In the genomic region with DNA sequence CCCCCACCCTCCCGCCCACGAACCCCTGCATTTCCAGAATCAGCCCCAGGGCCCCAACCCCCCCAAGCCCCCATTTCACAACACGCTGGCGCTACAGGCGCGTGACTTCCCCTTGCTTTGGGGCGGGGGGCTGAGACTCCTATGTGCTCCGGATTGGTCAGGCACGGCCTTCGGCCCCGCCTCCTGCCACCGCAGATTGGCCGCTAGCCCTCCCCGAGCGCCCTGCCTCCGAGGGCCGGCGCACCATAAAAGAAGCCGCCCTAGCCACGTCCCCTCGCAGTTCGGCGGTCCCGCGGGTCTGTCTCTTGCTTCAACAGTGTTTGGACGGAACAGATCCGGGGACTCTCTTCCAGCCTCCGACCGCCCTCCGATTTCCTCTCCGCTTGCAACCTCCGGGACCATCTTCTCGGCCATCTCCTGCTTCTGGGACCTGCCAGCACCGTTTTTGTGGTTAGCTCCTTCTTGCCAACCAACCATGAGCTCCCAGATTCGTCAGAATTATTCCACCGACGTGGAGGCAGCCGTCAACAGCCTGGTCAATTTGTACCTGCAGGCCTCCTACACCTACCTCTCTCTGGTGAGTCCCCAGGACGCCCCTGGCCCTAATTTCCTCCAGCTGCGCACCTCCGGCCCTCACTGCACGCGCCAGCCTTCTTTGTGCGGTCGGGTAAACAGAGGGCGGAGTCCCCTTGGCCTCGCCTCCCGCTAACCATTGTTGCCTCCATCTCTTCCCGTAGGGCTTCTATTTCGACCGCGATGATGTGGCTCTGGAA, we compare ENCODE assay signal across 8 cellular contexts. TPM values are rescaled to one million over a fixed set of nuclear protein-coding genes. Genes with fewer than 3 reads are reported as not detected.
DNase-seq lines count a peak whose midpoint lies in the region; ATAC-seq and TF ChIP-seq lines count a peak whose summit lies in the region.

FTL (plus strand) TSS at position 277 of the 773 bp plus-strand sequence; CDS start at position 476, 199 bp downstream.

- DNase-seq in GM13977 (ENCODE audit: low spot score) (peak; percentile 97), NCI-H1694 treated with DMSO at 0.1 percent for 48 hours (lab: John Stamatoyannopoulos, UW) (peak; percentile 89), T-helper 2 cell (peak; percentile 70 to 96 (median 81)), amygdala (lab: John Stamatoyannopoulos, UW) (peak; percentile 56 to 99 (median 96)), left cardiac atrium (peak; percentile 98), prostate gland (ENCODE audit: low spot score) (peak; percentile 97), ureter (ENCODE audit: low spot score) (peak; percentile 98)

- intact Hi-C loops in left cardiac atrium (cut with DNase I) (loop anchor here (5.0 to 10.0 kb wide), 2 partner anchors 88 to 90 kb away; partner anchors contain the start of gene PPP1R15A (in 1 of the 2)), prostate gland (cut with DNase I) (loop anchor here (2.0 to 10.0 kb wide), 2 partner anchors 92 to 320 kb away; partner anchors contain the start of genes CA11 and PPP1R15A)

- TF ChIP-seq POLR2A in prostate gland (IDR thresholded peaks at IDR 0.05), result peak; percentile 100

- peaks cover 7% of the 10 kb centered on the region for H3K4me1 ChIP-seq in prostate gland (replicated peaks)

- no peaks in the 10 kb centered on the region for H3K9me3 ChIP-seq in prostate gland

- under 1% methylated on average over 41 of the region's 52 CpGs for WGBS in prostate gland

- peak within 1 kb of the TSS; percentile 93 to 95 for H3K27ac ChIP-seq in prostate gland

- in situ Hi-C loops in GM13977 (cut with MboI; ENCODE audit: low pct_unique_long_range_greater_than_20kb, low sequenced_read_pairs, unreplicated experiment), result loop anchor here (25.0 kb wide), 2 partner anchors 103 to 328 kb away; partner anchors contain the start of genes CA11, DBP, PLEKHA4 and PPP1R15A

- no peaks in the 10 kb centered on the region for H3K27me3 ChIP-seq in prostate gland (replicated peaks; ENCODE audit: insufficient read depth)

- ATAC-seq in HG02885 (IDR thresholded peaks at IDR 0.05; ENCODE audit: poor library complexity, unreplicated experiment) (peak; percentile 73), left cardiac atrium (peak; percentile 89 to 90)

- H3K4me3 ChIP-seq in prostate gland, result peak within 1 kb of the TSS; percentile 69 to 86

- TF ChIP-seq CTCF in GM13977 (IDR thresholded peaks at IDR 0.05; ENCODE audit: extremely low read depth, insufficient read depth, missing control alignments) (no peak), prostate gland (IDR thresholded peaks at IDR 0.05) (peak in 2 of 4 experiments; percentile 19 to 20)

- peaks cover 0 to 5% of the 10 kb centered on the region in 2 donors for H3K36me3 ChIP-seq in prostate gland

RNA-seq across cellular contexts. Expression of gene FTL, which starts in this region (rescaled TPM):
- total RNA-seq in left cardiac atrium (1,000 to 10,000 TPM; 1,813 to 2,086 TPM), prostate gland (1,000 to 10,000 TPM; 1,764 to 2,124 TPM), ureter (1,526 TPM)

Comparison
In these comparisons a context has a peak if more than half of its experiments do, and no peak if none do; other contexts are left out.
1. Peak in every context shown above with its lines: DNase-seq, ATAC-seq, H3K4me3 ChIP-seq and H3K27ac ChIP-seq.